ENCODE assay signal across 10 cellular contexts in the genomic region with DNA sequence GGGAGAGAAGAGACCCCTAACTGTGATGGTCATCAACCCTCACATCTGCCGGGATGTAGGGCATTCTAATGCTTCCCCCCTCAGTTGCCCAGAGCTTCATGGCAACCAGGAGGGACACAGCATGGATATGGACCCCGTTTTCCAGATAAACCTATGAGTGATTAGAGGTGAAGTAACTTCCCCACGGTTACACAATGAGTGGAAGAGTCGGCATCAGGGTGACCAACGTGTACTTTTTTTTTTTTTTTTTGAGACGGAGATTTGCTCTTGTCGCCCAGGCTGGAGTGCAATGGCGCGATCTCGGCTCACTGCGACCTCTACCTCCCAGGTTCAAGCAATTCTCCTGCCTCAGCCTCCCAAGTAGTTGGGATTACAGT. TPM values are rescaled to one million over a fixed set of nuclear protein-coding genes. Genes with fewer than 3 reads are reported as not detected.
A peak's percentile ranks its signal among the peaks of the same experiment; 100 is the strongest.
DNase-seq lines count a peak whose midpoint lies in the region; ATAC-seq, FAIRE-seq and TF ChIP-seq lines count a peak whose summit lies in the region.
"Had no signal": no experiment of that assay in that cellular context is flagged by ENCODE, and none has a peak within 500 bp of the region (broad histone marks: within the 10 kb centered on the region; RNA-seq: fewer than 3 reads in every experiment).

No MANE protein-coding gene starts in this region.

- no peaks in the 10 kb centered on the region for H3K27me3 Mint-ChIP-seq in activated CD8-positive, alpha-beta T cell treated with anti-CD3 and anti-CD28 coated beads, Interleukin-2, amount 10 ng/mL, durations not matched to agents 7 days and 5 days (ENCODE audit: low read depth)
- no peaks in the 10 kb centered on the region for H3K27me3 Mint-ChIP-seq in activated CD8-positive, alpha-beta T cell treated with anti-CD3 and anti-CD28 coated beads for 36 hours
- H3K27me3 Mint-ChIP-seq in stimulated activated memory B cell treated with anti-CD40 and anti-IgM and Interleukin-4, amounts not matched to agents 10 μg/mL and 1 μg/mL and 100 μg/mL, for 72 hours = no peaks in the 10 kb centered on the region

- intact Hi-C loops in activated CD8-positive, alpha-beta T cell treated with anti-CD3 and anti-CD28 coated beads for 36 hours (cut with micrococcal nuclease) = no loop called here
- intact Hi-C loops in lower lobe of right lung (cut with DNase I) = no loop called here

- in situ Hi-C loops in G401 (cut with HindIII; ENCODE audit: low sequenced_read_pairs) = no loop called here

- H3K36me3 ChIP-seq in Peyer's patch (no peaks in the 10 kb centered on the region), lower lobe of right lung (no peaks in the 10 kb centered on the region)

- H3K27ac ChIP-seq in Peyer's patch = peak overlapping the region in 3 of 4 donors; percentile 85 to 93 (median 87)
- H3K27ac ChIP-seq in lower lobe of right lung = peak overlapping the region; percentile 92

- CTCF ChIA-PET in activated CD8-positive, alpha-beta T cell treated with anti-CD3 and anti-CD28 coated beads, Interleukin-2, amount 10 ng/mL, durations not matched to agents 7 days and 5 days (lab: Charles Lee) = interaction anchor here (1.7 to 3.9 kb wide), 4 partner anchors 14 to 155 kb away, joined by 5 to 20 read pairs (median 10); no protein-coding TSS in a partner anchor
- CTCF ChIA-PET in activated CD8-positive, alpha-beta T cell treated with anti-CD3 and anti-CD28 coated beads for 36 hours (lab: Charles Lee) = interaction anchor here (1.3 to 2.6 kb wide), 6 partner anchors 10 to 217 kb away, joined by 3 to 15 read pairs (median 6); partner anchors contain the start of gene APOL2

- POLR2A ChIA-PET in activated CD8-positive, alpha-beta T cell treated with anti-CD3 and anti-CD28 coated beads, Interleukin-2, amount 10 ng/mL, durations not matched to agents 7 days and 5 days (lab: Charles Lee) = interaction anchor here (1.3 to 3.3 kb wide), 3 partner anchors 21 to 122 kb away, joined by 6 to 10 read pairs (median 7); no protein-coding TSS in a partner anchor
- POLR2A ChIA-PET in activated CD8-positive, alpha-beta T cell treated with anti-CD3 and anti-CD28 coated beads for 36 hours (lab: Charles Lee) = interaction anchor here (1.5 to 2.3 kb wide), 2 partner anchors 117 to 128 kb away, joined by 6 to 8 read pairs; no protein-coding TSS in a partner anchor

- H3K4me3 Mint-ChIP-seq in activated CD8-positive, alpha-beta T cell treated with anti-CD3 and anti-CD28 coated beads, Interleukin-2, amount 10 ng/mL, durations not matched to agents 7 days and 5 days = no peak overlapping the region
- H3K4me3 Mint-ChIP-seq in activated CD8-positive, alpha-beta T cell treated with anti-CD3 and anti-CD28 coated beads for 36 hours = no peak overlapping the region
- no peak overlapping the region for H3K4me3 Mint-ChIP-seq in stimulated activated memory B cell treated with anti-CD40 and anti-IgM and Interleukin-4, amounts not matched to agents 10 μg/mL and 1 μg/mL and 100 μg/mL, for 72 hours

- no peaks in the 10 kb centered on the region for H3K9me3 ChIP-seq in Peyer's patch
- no peaks in the 10 kb centered on the region for H3K9me3 ChIP-seq in lower lobe of right lung

- peaks cover 13 to 51% (median 25%) of the 10 kb centered on the region in 4 donors for H3K4me1 ChIP-seq in Peyer's patch
- H3K4me1 ChIP-seq in lower lobe of right lung = peaks cover 60% of the 10 kb centered on the region

- no peaks in the 10 kb centered on the region for H3K36me3 Mint-ChIP-seq in activated CD8-positive, alpha-beta T cell treated with anti-CD3 and anti-CD28 coated beads, Interleukin-2, amount 10 ng/mL, durations not matched to agents 7 days and 5 days (ENCODE audit: low read depth)
- H3K36me3 Mint-ChIP-seq in activated CD8-positive, alpha-beta T cell treated with anti-CD3 and anti-CD28 coated beads for 36 hours (ENCODE audit: low read depth) = no peaks in the 10 kb centered on the region
- H3K36me3 Mint-ChIP-seq in stimulated activated memory B cell treated with anti-CD40 and anti-IgM and Interleukin-4, amounts not matched to agents 10 μg/mL and 1 μg/mL and 100 μg/mL, for 72 hours = no peaks in the 10 kb centered on the region

- H3K27me3 ChIP-seq in Peyer's patch = no peaks in the 10 kb centered on the region
- H3K27me3 ChIP-seq in lower lobe of right lung (ENCODE audit: low read depth) = no peaks in the 10 kb centered on the region

- TF ChIP-seq CTCF in activated CD8-positive, alpha-beta T cell treated with anti-CD3 and anti-CD28 coated beads for 36 hours (IDR thresholded peaks at IDR 0.05) = no peak
- TF ChIP-seq CTCF in Peyer's patch (IDR thresholded peaks at IDR 0.05) (no peak), lower lobe of right lung (IDR thresholded peaks at IDR 0.05) (no peak)

- ATAC-seq in activated CD8-positive, alpha-beta T cell treated with anti-CD3 and anti-CD28 coated beads, Interleukin-2, amount 10 ng/mL, durations not matched to agents 7 days and 5 days = no peak
- ATAC-seq in activated CD8-positive, alpha-beta T cell treated with anti-CD3 and anti-CD28 coated beads for 36 hours = no peak
- ATAC-seq in lower lobe of right lung = no peak
- ATAC-seq in stimulated activated memory B cell treated with anti-CD40 and anti-IgM and Interleukin-4, amounts not matched to agents 10 μg/mL and 1 μg/mL and 100 μg/mL, for 72 hours = no peak

- no peak for TF ChIP-seq POLR2A in Peyer's patch (IDR thresholded peaks at IDR 0.05)

- no peaks in the 10 kb centered on the region for H3K9me3 Mint-ChIP-seq in activated CD8-positive, alpha-beta T cell treated with anti-CD3 and anti-CD28 coated beads, Interleukin-2, amount 10 ng/mL, durations not matched to agents 7 days and 5 days (ENCODE audit: insufficient read depth)
- H3K9me3 Mint-ChIP-seq in activated CD8-positive, alpha-beta T cell treated with anti-CD3 and anti-CD28 coated beads for 36 hours = no peaks in the 10 kb centered on the region
- no peaks in the 10 kb centered on the region for H3K9me3 Mint-ChIP-seq in stimulated activated memory B cell treated with anti-CD40 and anti-IgM and Interleukin-4, amounts not matched to agents 10 μg/mL and 1 μg/mL and 100 μg/mL, for 72 hours

- no peak overlapping the region for H3K4me3 ChIP-seq in Peyer's patch
- H3K4me3 ChIP-seq in lower lobe of right lung = no peak overlapping the region

- no peak for DNase-seq in activated CD8-positive, alpha-beta T cell treated with anti-CD3 and anti-CD28 coated beads, Interleukin-2, amount 10 ng/mL, durations not matched to agents 7 days and 5 days
- DNase-seq in activated CD8-positive, alpha-beta T cell treated with anti-CD3 and anti-CD28 coated beads for 36 hours = no peak
- no peak for DNase-seq in Peyer's patch
- no peak for DNase-seq in lower lobe of right lung
- no peak for DNase-seq in GM19239 (ENCODE audit: insufficient read length, low spot score)
- no peak for DNase-seq in G401 (ENCODE audit: low spot score)
- no peak for DNase-seq in RKO (ENCODE audit: low spot score)
- DNase-seq: GDM1, T-helper 9 cell had no signal

- H3K4me1 Mint-ChIP-seq in activated CD8-positive, alpha-beta T cell treated with anti-CD3 and anti-CD28 coated beads, Interleukin-2, amount 10 ng/mL, durations not matched to agents 7 days and 5 days (ENCODE audit: low read depth) = peaks cover 56% of the 10 kb centered on the region
- H3K4me1 Mint-ChIP-seq in activated CD8-positive, alpha-beta T cell treated with anti-CD3 and anti-CD28 coated beads for 36 hours (ENCODE audit: low read depth) = peaks cover 36% of the 10 kb centered on the region
- H3K4me1 Mint-ChIP-seq in stimulated activated memory B cell treated with anti-CD40 and anti-IgM and Interleukin-4, amounts not matched to agents 10 μg/mL and 1 μg/mL and 100 μg/mL, for 72 hours = peaks cover 44% of the 10 kb centered on the region

- no peak for FAIRE-seq in GM19239 (lab: Jason Lieb, UNC)

- peak overlapping the region; percentile 73 for H3K27ac Mint-ChIP-seq in activated CD8-positive, alpha-beta T cell treated with anti-CD3 and anti-CD28 coated beads, Interleukin-2, amount 10 ng/mL, durations not matched to agents 7 days and 5 days
- no peak overlapping the region for H3K27ac Mint-ChIP-seq in activated CD8-positive, alpha-beta T cell treated with anti-CD3 and anti-CD28 coated beads for 36 hours
- peak overlapping the region; percentile 65 for H3K27ac Mint-ChIP-seq in stimulated activated memory B cell treated with anti-CD40 and anti-IgM and Interleukin-4, amounts not matched to agents 10 μg/mL and 1 μg/mL and 100 μg/mL, for 72 hours

RNA-seq across cellular contexts. Expression of gene TXN2, which starts 25.0 kb away (rescaled TPM):
- total RNA-seq in activated CD8-positive, alpha-beta T cell treated with anti-CD3 and anti-CD28 coated beads, Interleukin-2, amount 10 ng/mL, durations not matched to agents 7 days and 5 days = 10 to 100 TPM; 74.1 to 78.4 TPM
- total RNA-seq in activated CD8-positive, alpha-beta T cell treated with anti-CD3 and anti-CD28 coated beads for 36 hours = 100 to 1,000 TPM in 1 of 2 experiments, 10 to 100 TPM in 1; 96.5 to 101 TPM
- total RNA-seq in Peyer's patch (100 to 1,000 TPM in 1 of 4 donors, 10 to 100 TPM in 3; 75.7 to 116 (median 92.9) TPM), lower lobe of right lung (56.4 TPM)
- 96.4 and 99.4 TPM in 2 replicates for total RNA-seq in G401 (2014; rRNA removed; shearing (Covaris generic))

RNA-seq across cellular contexts. Expression of gene FOXRED2, which starts 50.4 kb away (rescaled TPM):
- 10 to 100 TPM; 19.0 to 20.3 TPM for total RNA-seq in activated CD8-positive, alpha-beta T cell treated with anti-CD3 and anti-CD28 coated beads, Interleukin-2, amount 10 ng/mL, durations not matched to agents 7 days and 5 days
- 10 to 100 TPM; 16.7 to 17.5 TPM for total RNA-seq in activated CD8-positive, alpha-beta T cell treated with anti-CD3 and anti-CD28 coated beads for 36 hours
- total RNA-seq in Peyer's patch (10 to 100 TPM in 1 of 4 donors, 1 to 10 TPM in 3; 2.8 to 16.5 (median 4.1) TPM), lower lobe of right lung (13.2 TPM)
- 19.3 and 24.9 TPM in 2 replicates for total RNA-seq in G401 (2014; rRNA removed; shearing (Covaris generic))
